Comparison of ENCODE assay signal across 8 cellular contexts in genomic region chr2:42974697-42975357, GRCh38.
DNase-seq lines count a peak whose midpoint lies in the region; ATAC-seq and TF ChIP-seq lines count a peak whose summit lies in the region.

No MANE protein-coding gene starts in this region.

- H3K4me3 Mint-ChIP-seq in H9, result peak overlapping the region in 1 of 2 experiments; percentile 55; a peak in 1 of 5 replicates

- H3K4me3 ChIP-seq in SJSA1, result peak overlapping the region; percentile 13; the same call in 1 of the 2 replicates
- H3K4me3 ChIP-seq in adrenal gland, result peak overlapping the region in 2 of 4 donors; percentile 34 to 41
- H3K4me3 ChIP-seq in heart right ventricle, result peak overlapping the region in 9 of 10 donors; percentile 16 to 61 (median 52)

- H3K4me2 ChIP-seq in H9 (ENCODE audit: insufficient read depth, insufficient read length, low read length), result peak overlapping the region; percentile 47

- H3K4ac ChIP-seq in H9 (ENCODE audit: low read depth, low read length), result no peak overlapping the region

- H4K5ac ChIP-seq in H9 (ENCODE audit: insufficient read length, low read depth, low read length), result no peak overlapping the region

- no peak overlapping the region for H4K91ac ChIP-seq in H9 (ENCODE audit: insufficient read length, low read depth, low read length)

- H3K36me3 Mint-ChIP-seq in H9 (ENCODE audit: insufficient read depth in 1 of 3, low read depth in 3 of 3), result no peaks in the 10 kb centered on the region; a peak in 1 of 7 replicates

- no peak overlapping the region for H3K18ac ChIP-seq in H9 (ENCODE audit: insufficient read length, low read depth, low read length)

- H3K79me1 ChIP-seq in H9 (ENCODE audit: insufficient read depth, low read depth, low read length, poor library complexity, severe bottlenecking), result no peaks in the 10 kb centered on the region

- H2BK12ac ChIP-seq in H9 (ENCODE audit: insufficient read length, low read depth, low read length), result no peak overlapping the region

- no peak overlapping the region for H2AFZ ChIP-seq in H9 (ENCODE audit: low read length)

- no peak for TF ChIP-seq POLR2A in adrenal gland (IDR thresholded peaks at IDR 0.05)

- H3K9me3 Mint-ChIP-seq in H9, result no peaks in the 10 kb centered on the region; a peak in 1 of 5 replicates

- TF ChIP-seq CTCF in H9 (conservative IDR thresholded peaks at IDR 0.05) (peak; percentile 84), adrenal gland (IDR thresholded peaks at IDR 0.05) (peak; percentile 82 to 96 (median 94)), heart right ventricle (IDR thresholded peaks at IDR 0.05) (peak; percentile 86 to 97 (median 89))

- no peak overlapping the region for H2BK20ac ChIP-seq in H9 (ENCODE audit: low read depth, low read length, poor library complexity, severe bottlenecking)

- DNase-seq in AG08396 (ENCODE audit: low spot score) (peak; percentile 77), H9 (peak; percentile 82), SJSA1 (ENCODE audit: low read depth in 1 of 2, low spot score in 2 of 2) (peak; percentile 74 to 75), adrenal gland (peak; percentile 73 to 85 (median 79)), heart right ventricle (peak; percentile 79 to 85), posterior vena cava (ENCODE audit: low spot score) (peak; percentile 90), ureter (ENCODE audit: low spot score) (peak; percentile 79)

- no peaks in the 10 kb centered on the region for H3K4me1 ChIP-seq in H9 (ENCODE audit: insufficient read depth, low read length)
- peaks cover 16% of the 10 kb centered on the region for H3K4me1 ChIP-seq in SJSA1 (replicated peaks)
- H3K4me1 ChIP-seq in adrenal gland (replicated peaks in 1 of 2), result peaks cover 3 to 11% of the 10 kb centered on the region in 2 donors
- H3K4me1 ChIP-seq in heart right ventricle, result peaks cover 12 to 34% (median 19%) of the 10 kb centered on the region in 9 donors

- H3K27ac Mint-ChIP-seq in H9, result no peak overlapping the region; a peak in 1 of 7 replicates

- H2AK5ac ChIP-seq in H9 (ENCODE audit: insufficient read length, low read length), result no peak overlapping the region

- no peak overlapping the region for H3K9ac ChIP-seq in H9 (ENCODE audit: extremely low read depth, insufficient read length, low read length)

- intact Hi-C loops in adrenal gland (cut with DNase I), result loop anchor here (2.0 to 10.0 kb wide), 5 partner anchors 50 to 510 kb away; partner anchors contain the start of gene ZFP36L2 (in 1 of the 2)
- intact Hi-C loops in heart right ventricle (cut with DNase I), result loop anchor here (1.0 to 10.0 kb wide), 17 partner anchors 47 to 512 kb away; partner anchors contain the start of gene ZFP36L2 (in 3 of the 10)
- intact Hi-C loops in posterior vena cava (cut with DNase I), result loop anchor here (5.0 to 10.0 kb wide), 6 partner anchors 47 to 510 kb away; partner anchors contain the start of gene ZFP36L2 (in 2 of the 2)

- no peak overlapping the region for H3T11ph ChIP-seq in H9 (ENCODE audit: low read length)

- peaks cover 3% of the 10 kb centered on the region for H3K27me3 Mint-ChIP-seq in H9 (ENCODE audit: low read depth)

- H3K9me3 ChIP-seq in H9 (ENCODE audit: control insufficient read depth, low read depth, low read length) (no peaks in the 10 kb centered on the region), SJSA1 (replicated peaks) (no peaks in the 10 kb centered on the region), adrenal gland (replicated peaks in 1 of 3) (no peaks in the 10 kb centered on the region), heart right ventricle (peaks cover 0 to 5% (median 0%) of the 10 kb centered on the region in 11 donors)

- no peak overlapping the region for H3K27ac ChIP-seq in H9 (ENCODE audit: insufficient read length, low read depth, low read length)
- H3K27ac ChIP-seq in SJSA1, result peak overlapping the region; percentile 28; the same call in 1 of the 2 replicates
- peak overlapping the region in 3 of 5 donors; percentile 20 to 71 (median 62) for H3K27ac ChIP-seq in adrenal gland
- peak overlapping the region in 6 of 10 donors; percentile 59 to 81 (median 72) for H3K27ac ChIP-seq in heart right ventricle

- ATAC-seq in heart right ventricle, result peak; percentile 85 to 92 (median 88)
- ATAC-seq in GM21619 (IDR thresholded peaks at IDR 0.05; ENCODE audit: unreplicated experiment), result no peak

- H4K20me1 ChIP-seq in H9 (ENCODE audit: control insufficient read depth, insufficient read depth, insufficient read length), result no peaks in the 10 kb centered on the region

- no peak overlapping the region for H2BK15ac ChIP-seq in H9 (ENCODE audit: low read depth, low read length)

- H3K56ac ChIP-seq in H9 (ENCODE audit: insufficient read length, low read depth, low read length), result no peak overlapping the region

- no peak overlapping the region for H3K23ac ChIP-seq in H9 (ENCODE audit: insufficient read length, low read depth, low read length)

- peaks cover 16% of the 10 kb centered on the region in 2 experiments for H3K4me1 Mint-ChIP-seq in H9

- no CpG with 5 or more reads among the region's 27 CpGs for WGBS in H9 (ENCODE audit: extremely low coverage, insufficient read length, low lambda C conversion rate)
- 19 to 50% (median 34%) methylated on average over 8 to 27 of the region's 27 CpGs for WGBS in adrenal gland, 4 donors
- WGBS in heart right ventricle, 2 donors, result 23 to 24% methylated on average over 27 of the region's 27 CpGs

- H3K27me3 ChIP-seq in H9 (ENCODE audit: insufficient read depth, low read length), result no peaks in the 10 kb centered on the region
- H3K27me3 ChIP-seq in SJSA1 (replicated peaks), result no peaks in the 10 kb centered on the region
- H3K27me3 ChIP-seq in adrenal gland, result no peaks in the 10 kb centered on the region
- H3K27me3 ChIP-seq in heart right ventricle, result no peaks in the 10 kb centered on the region

- no peak overlapping the region for H2BK5ac ChIP-seq in H9 (ENCODE audit: insufficient read length, low read length)

- no peaks in the 10 kb centered on the region for H3K79me2 ChIP-seq in H9 (ENCODE audit: insufficient read depth, low read length)

- H3K36me3 ChIP-seq in SJSA1, result no peaks in the 10 kb centered on the region
- H3K36me3 ChIP-seq in adrenal gland (replicated peaks in 1 of 2), result no peaks in the 10 kb centered on the region
- H3K36me3 ChIP-seq in heart right ventricle, result no peaks in the 10 kb centered on the region

- H2BK120ac ChIP-seq in H9 (ENCODE audit: low read depth, low read length, poor library complexity, severe bottlenecking), result no peak overlapping the region

- H3K23me2 ChIP-seq in H9 (ENCODE audit: insufficient read length, low read depth, low read length, poor library complexity, severe bottlenecking), result peaks cover 3% of the 10 kb centered on the region

- 0 out of 2 replicates have a peak overlapping the region, but pooled peaks have one; percentile 57 for H3K14ac ChIP-seq in H9 (ENCODE audit: insufficient read depth, low read length)

- no peak overlapping the region for H4K8ac ChIP-seq in H9 (replicated peaks; ENCODE audit: insufficient read length, low read depth, low read length)
